Comparison of ENCODE assay signal across 8 cellular contexts in genomic region chr1:182595641-182596240, GRCh38. TPM values are rescaled to one million over a fixed set of nuclear protein-coding genes. Genes with fewer than 3 reads are reported as not detected.
DNase-seq lines count a peak whose midpoint lies in the region; ATAC-seq and TF ChIP-seq lines count a peak whose summit lies in the region.

No MANE protein-coding gene starts in this region.

- TF ChIP-seq CTCF in HFFc6 (IDR thresholded peaks at IDR 0.05): peak; percentile 89
- TF ChIP-seq CTCF in transverse colon (IDR thresholded peaks at IDR 0.05): peak; percentile 74 to 89 (median 83)

- H3K9me3 ChIP-seq in CD4-positive, CD25-positive, alpha-beta regulatory T cell (ENCODE audit: control insufficient read depth in 2 of 2, low read length in 2 of 2): no peaks in the 10 kb centered on the region
- no peaks in the 10 kb centered on the region for H3K9me3 ChIP-seq in NT2/D1 (ENCODE audit: insufficient read depth, low read length)
- H3K9me3 ChIP-seq in transverse colon: no peaks in the 10 kb centered on the region

- H3K4me1 Mint-ChIP-seq in CD4-positive, CD25-positive, alpha-beta regulatory T cell: peaks cover 0 to 7% (median 1%) of the 10 kb centered on the region in 4 donors
- peaks cover 16% of the 10 kb centered on the region for H3K4me1 Mint-ChIP-seq in HFFc6 (ENCODE audit: low read depth)
- peaks cover 0 to 14% of the 10 kb centered on the region in 2 donors for H3K4me1 Mint-ChIP-seq in natural killer cell treated with Interleukin-12 subunit alpha and Interleukin-12 subunit beta and Interleukin-15 and Interleukin-18, amount 100 ng/mL, for 72 hours (ENCODE audit: low read depth in 2 of 2)

- peak; percentile 46 to 65 (median 49) for DNase-seq in CD4-positive, CD25-positive, alpha-beta regulatory T cell
- DNase-seq in HFFc6: peak; percentile 55
- DNase-seq in NT2/D1 (ENCODE audit: low read depth, low spot score): peak; percentile 72
- DNase-seq in activated T-cell treated with anti-CD3 and anti-CD28 coated beads for 24 hours (ENCODE audit: low read depth): peak; percentile 54
- peak; percentile 58 to 79 for DNase-seq in erythroblast (lab: John Stamatoyannopoulos, UW)
- no peak for DNase-seq in natural killer cell treated with Interleukin-12 subunit alpha and Interleukin-12 subunit beta and Interleukin-15 and Interleukin-18, amount 100 ng/mL, for 72 hours (ENCODE audit: low spot score)
- peak; percentile 79 for DNase-seq in transverse colon

- H3K27me3 Mint-ChIP-seq in CD4-positive, CD25-positive, alpha-beta regulatory T cell: peaks cover 8% of the 10 kb centered on the region
- H3K27me3 Mint-ChIP-seq in HFFc6 (ENCODE audit: insufficient read depth): peaks cover 9% of the 10 kb centered on the region; the same call in 1 of the 2 replicates
- H3K27me3 Mint-ChIP-seq in natural killer cell treated with Interleukin-12 subunit alpha and Interleukin-12 subunit beta and Interleukin-15 and Interleukin-18, amount 100 ng/mL, for 72 hours: peaks cover 0 to 11% of the 10 kb centered on the region in 2 donors

- H3K9me3 Mint-ChIP-seq in CD4-positive, CD25-positive, alpha-beta regulatory T cell: no peaks in the 10 kb centered on the region
- no peaks in the 10 kb centered on the region for H3K9me3 Mint-ChIP-seq in HFFc6
- no peaks in the 10 kb centered on the region for H3K9me3 Mint-ChIP-seq in natural killer cell treated with Interleukin-12 subunit alpha and Interleukin-12 subunit beta and Interleukin-15 and Interleukin-18, amount 100 ng/mL, for 72 hours

- no peaks in the 10 kb centered on the region for H3K27me3 ChIP-seq in CD4-positive, CD25-positive, alpha-beta regulatory T cell (ENCODE audit: control insufficient read depth, insufficient read depth, low read length)
- H3K27me3 ChIP-seq in NT2/D1 (ENCODE audit: insufficient read depth, insufficient read length) (no peaks in the 10 kb centered on the region), transverse colon (no peaks in the 10 kb centered on the region)

- no peak for TF ChIP-seq EP300 in transverse colon (IDR thresholded peaks at IDR 0.05; ENCODE audit: low read depth)

- H3K27ac Mint-ChIP-seq in CD4-positive, CD25-positive, alpha-beta regulatory T cell: no peak overlapping the region
- H3K27ac Mint-ChIP-seq in HFFc6: no peak overlapping the region
- H3K27ac Mint-ChIP-seq in natural killer cell treated with Interleukin-12 subunit alpha and Interleukin-12 subunit beta and Interleukin-15 and Interleukin-18, amount 100 ng/mL, for 72 hours: no peak overlapping the region

- peak overlapping the region in 1 of 4 donors; percentile 71 for H3K4me3 Mint-ChIP-seq in CD4-positive, CD25-positive, alpha-beta regulatory T cell
- H3K4me3 Mint-ChIP-seq in HFFc6: no peak overlapping the region
- no peak overlapping the region for H3K4me3 Mint-ChIP-seq in natural killer cell treated with Interleukin-12 subunit alpha and Interleukin-12 subunit beta and Interleukin-15 and Interleukin-18, amount 100 ng/mL, for 72 hours

- H3K9ac ChIP-seq in NT2/D1 (ENCODE audit: insufficient read length, low read depth): no peak overlapping the region

- ATAC-seq in CD4-positive, CD25-positive, alpha-beta regulatory T cell (ENCODE audit: low read depth in 2 of 2): peak; percentile 73 to 74
- peak; percentile 62 to 81 for ATAC-seq in natural killer cell treated with Interleukin-12 subunit alpha and Interleukin-12 subunit beta and Interleukin-15 and Interleukin-18, amount 100 ng/mL, for 72 hours
- ATAC-seq in HG03565 (IDR thresholded peaks at IDR 0.05; ENCODE audit: unreplicated experiment): no peak

- no peak overlapping the region for H3K4me3 ChIP-seq in CD4-positive, CD25-positive, alpha-beta regulatory T cell (ENCODE audit: low read depth, low read length)
- no peak overlapping the region for H3K4me3 ChIP-seq in NT2/D1 (ENCODE audit: insufficient read length, low read depth)
- H3K4me3 ChIP-seq in transverse colon: no peak overlapping the region

- intact Hi-C loops in transverse colon (cut with DNase I; ENCODE audit: low total_unique reads): no loop called here

- no peaks in the 10 kb centered on the region for H3K36me3 ChIP-seq in CD4-positive, CD25-positive, alpha-beta regulatory T cell (ENCODE audit: control insufficient read depth, insufficient read depth, low read length)
- H3K36me3 ChIP-seq in NT2/D1 (ENCODE audit: insufficient read depth, insufficient read length, low read length): peaks cover 20% of the 10 kb centered on the region
- H3K36me3 ChIP-seq in transverse colon: no peaks in the 10 kb centered on the region

- no peak for TF ChIP-seq POLR2A in erythroblast (IDR thresholded peaks at IDR 0.05; ENCODE audit: low read length)
- TF ChIP-seq POLR2A in transverse colon (IDR thresholded peaks at IDR 0.05): no peak

- no peak overlapping the region for H3K27ac ChIP-seq in CD4-positive, CD25-positive, alpha-beta regulatory T cell (ENCODE audit: insufficient read depth, low read length, poor library complexity, severe bottlenecking)
- no peak overlapping the region for H3K27ac ChIP-seq in transverse colon

- WGBS in transverse colon (ENCODE audit: low coverage in 1 of 2), 2 donors: 38% methylated on average over 4 of the region's 4 CpGs

- in situ Hi-C loops in transverse colon (cut with MboI; ENCODE audit: low pct_ligation_motif_present in 1 of 4, low pct_unique_long_range_greater_than_20kb in 1 of 4, low sequenced_read_pairs in 3 of 4): loop anchor here in 3 of 4 donors (5.0 to 25.0 kb wide), 4 partner anchors 151 to 508 kb away; partner anchors contain the start of gene NPL (in 1 of the 3)

- no peaks in the 10 kb centered on the region for H3K4me1 ChIP-seq in CD4-positive, CD25-positive, alpha-beta regulatory T cell (ENCODE audit: control insufficient read depth, insufficient read depth, low read length, poor library complexity, severe bottlenecking)
- H3K4me1 ChIP-seq in NT2/D1 (ENCODE audit: insufficient read depth, insufficient read length) (peaks cover 3% of the 10 kb centered on the region), transverse colon (no peaks in the 10 kb centered on the region)

- peaks cover 4% of the 10 kb centered on the region for H3K36me3 Mint-ChIP-seq in CD4-positive, CD25-positive, alpha-beta regulatory T cell
- H3K36me3 Mint-ChIP-seq in HFFc6 (ENCODE audit: low read depth): no peaks in the 10 kb centered on the region
- H3K36me3 Mint-ChIP-seq in natural killer cell treated with Interleukin-12 subunit alpha and Interleukin-12 subunit beta and Interleukin-15 and Interleukin-18, amount 100 ng/mL, for 72 hours: no peaks in the 10 kb centered on the region

RNA-seq across cellular contexts. Expression of gene RNASEL, which starts 6.7 kb away (rescaled TPM):
- 9.1 TPM for total RNA-seq in CD4-positive, CD25-positive, alpha-beta regulatory T cell
- polyA plus RNA-seq in CD4-positive, CD25-positive, alpha-beta regulatory T cell: 10 to 100 TPM in 2 of 4 donors, 1 to 10 TPM in 2; 6.2 to 10.5 (median 9.0) TPM
- total RNA-seq in HFFc6 (2021; fragmentation: NEBNext Ultra II Directional; extraction: Animal tissue kit (Norgen Biotek cat#: 25700)): 1 to 10 TPM; 3.6 to 4.1 (median 3.8) TPM
- total RNA-seq in natural killer cell treated with Interleukin-12 subunit alpha and Interleukin-12 subunit beta and Interleukin-15 and Interleukin-18, amount 100 ng/mL, for 72 hours: 1 to 10 TPM; 3.0 to 5.1 TPM
- 10 to 100 TPM in 3 of 4 donors, 1 to 10 TPM in 1; 9.0 to 19.9 (median 15.4) TPM for total RNA-seq in transverse colon

RNA-seq across cellular contexts. Expression of gene RGS16, which starts 8.4 kb away (rescaled TPM):
- 16.6 TPM for total RNA-seq in CD4-positive, CD25-positive, alpha-beta regulatory T cell
- polyA plus RNA-seq in CD4-positive, CD25-positive, alpha-beta regulatory T cell: 1 to 10 TPM in 1 of 4 donors, under 1 TPM in 3; 0.34 to 1.2 (median 0.46) TPM
- under 1 TPM; 0.31 to 0.59 (median 0.39) TPM for total RNA-seq in HFFc6 (2021; fragmentation: NEBNext Ultra II Directional; extraction: Animal tissue kit (Norgen Biotek cat#: 25700))
- total RNA-seq in natural killer cell treated with Interleukin-12 subunit alpha and Interleukin-12 subunit beta and Interleukin-15 and Interleukin-18, amount 100 ng/mL, for 72 hours: 100 to 1,000 TPM in 1 of 2 donors, 10 to 100 TPM in 1; 33.0 to 102 TPM
- total RNA-seq in transverse colon: 1 to 10 TPM in 2 of 4 donors, under 1 TPM in 1, not detected in 1; 0.82 to 3.0 (median 1.7) TPM
